Comparison of ENCODE assay signal across 8 cellular contexts in the genomic region with DNA sequence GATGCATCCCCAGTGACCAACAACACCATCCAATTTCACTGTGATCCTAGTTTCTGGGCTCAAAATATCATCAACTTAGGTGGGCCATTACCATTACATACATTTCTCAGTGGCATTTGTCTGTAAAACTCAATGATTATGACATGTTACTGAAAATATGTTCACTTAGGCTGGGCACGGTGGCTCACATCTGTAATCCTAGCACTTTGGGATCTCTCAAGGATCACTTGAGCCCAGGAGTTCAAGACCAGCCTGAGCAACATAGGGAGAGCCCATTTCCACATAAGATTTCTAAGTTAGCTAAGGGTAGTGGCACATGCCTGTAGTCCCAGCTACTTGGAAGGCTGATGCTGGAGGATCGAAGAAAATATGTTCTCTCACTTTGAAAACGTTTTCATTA.
"Had no signal": no experiment of that assay in that cellular context is flagged by ENCODE, and none has a peak within 500 bp of the region (broad histone marks: within the 10 kb centered on the region; RNA-seq: fewer than 3 reads in every experiment).

No MANE protein-coding gene starts in this region.

- FAIRE-seq: G401.6, GM12878, GM12891, GM12892, GM18507, GM19239 had no signal

- H3K4me3 ChIP-seq: GM12878 had no signal

- ATAC-seq: GM12878 had no signal

- DNase-seq: GDM1, GF-D8 had no signal
